8 cellular contexts compared by ENCODE assay signal in genomic region chr16:56989988-56990387, GRCh38.
DNase-seq lines count a peak whose midpoint lies in the region; ATAC-seq and TF ChIP-seq lines count a peak whose summit lies in the region.

No MANE protein-coding gene starts in this region.

- H3K27ac Mint-ChIP-seq in stimulated activated naive CD8-positive, alpha-beta T cell treated with anti-CD3 and anti-CD28 coated beads, Interleukin-15, Interleukin-2, amounts not matched to agents 100 ng/mL and 50 ng/mL, for 24 hours, result peak overlapping the region; percentile 98

- H3K27me3 Mint-ChIP-seq in stimulated activated naive CD8-positive, alpha-beta T cell treated with anti-CD3 and anti-CD28 coated beads, Interleukin-15, Interleukin-2, amounts not matched to agents 100 ng/mL and 50 ng/mL, for 24 hours, result no peaks in the 10 kb centered on the region

- ATAC-seq in stimulated activated naive CD8-positive, alpha-beta T cell treated with anti-CD3 and anti-CD28 coated beads, Interleukin-15, Interleukin-2, amounts not matched to agents 100 U/mL and 50 U/mL, for 24 hours, result no peak
- no peak for ATAC-seq in GM21526 (IDR thresholded peaks at IDR 0.05; ENCODE audit: low FRiP score, unreplicated experiment)

- no peaks in the 10 kb centered on the region for H3K9me3 ChIP-seq in mucosa of stomach (ENCODE audit: control insufficient read depth, low read length)

- H3K36me3 Mint-ChIP-seq in stimulated activated naive CD8-positive, alpha-beta T cell treated with anti-CD3 and anti-CD28 coated beads, Interleukin-15, Interleukin-2, amounts not matched to agents 100 ng/mL and 50 ng/mL, for 24 hours (ENCODE audit: low read depth), result peaks cover 63% of the 10 kb centered on the region

- in situ Hi-C loops in GM13977 (cut with MboI; ENCODE audit: low pct_unique_long_range_greater_than_20kb, low sequenced_read_pairs, unreplicated experiment), result no loop called here

- H3K4me1 ChIP-seq in mucosa of stomach (ENCODE audit: control insufficient read depth, insufficient read depth, low read length), result peaks cover 32% of the 10 kb centered on the region

- H3K27me3 ChIP-seq in mucosa of stomach (ENCODE audit: control insufficient read depth, insufficient read depth, low read length), result no peaks in the 10 kb centered on the region

- DNase-seq in stimulated activated naive CD8-positive, alpha-beta T cell treated with anti-CD3 and anti-CD28 coated beads, Interleukin-15, Interleukin-2, amounts not matched to agents 100 U/mL and 50 U/mL, for 24 hours, result no peak
- DNase-seq in cardiac fibroblast (ENCODE audit: low read depth in 2 of 2) (no peak), EL (no peak), GM13977 (ENCODE audit: low spot score) (no peak), AG08395 (ENCODE audit: low spot score) (no peak)

- H3K4me3 Mint-ChIP-seq in stimulated activated naive CD8-positive, alpha-beta T cell treated with anti-CD3 and anti-CD28 coated beads, Interleukin-15, Interleukin-2, amounts not matched to agents 100 ng/mL and 50 ng/mL, for 24 hours, result peak overlapping the region; percentile 96

- no peak for TF ChIP-seq CTCF in cardiac fibroblast (IDR thresholded peaks at IDR 0.05; ENCODE audit: low read depth, low read length)
- no peak for TF ChIP-seq CTCF in GM13977 (IDR thresholded peaks at IDR 0.05; ENCODE audit: extremely low read depth, insufficient read depth, missing control alignments)

- H3K4me3 ChIP-seq in cardiac fibroblast (replicated peaks in 1 of 2; ENCODE audit: low read depth in 2 of 2, low read length in 2 of 2), result peak overlapping the region; percentile 74 to 80
- H3K4me3 ChIP-seq in mucosa of stomach (ENCODE audit: low read length), result peak overlapping the region; percentile 40

- peaks cover 79% of the 10 kb centered on the region for H3K4me1 Mint-ChIP-seq in stimulated activated naive CD8-positive, alpha-beta T cell treated with anti-CD3 and anti-CD28 coated beads, Interleukin-15, Interleukin-2, amounts not matched to agents 100 ng/mL and 50 ng/mL, for 24 hours (ENCODE audit: low read depth)

- no peaks in the 10 kb centered on the region for H3K36me3 ChIP-seq in mucosa of stomach (ENCODE audit: control insufficient read depth, insufficient read depth, low read length)

- H3K9me3 Mint-ChIP-seq in stimulated activated naive CD8-positive, alpha-beta T cell treated with anti-CD3 and anti-CD28 coated beads, Interleukin-15, Interleukin-2, amounts not matched to agents 100 ng/mL and 50 ng/mL, for 24 hours, result no peaks in the 10 kb centered on the region

- peak overlapping the region; percentile 73 for H3K9ac ChIP-seq in mucosa of stomach (ENCODE audit: low read length)
